Comparison of ENCODE assay signal across 28 cellular contexts in genomic region chr19:23054456-23054855, GRCh38. TPM values are rescaled to one million over a fixed set of nuclear protein-coding genes. Genes with fewer than 3 reads are reported as not detected.
"Had no signal": no experiment of that assay in that cellular context is flagged by ENCODE, and none has a peak within 500 bp of the region (broad histone marks: within the 10 kb centered on the region; RNA-seq: fewer than 3 reads in every experiment).

No MANE protein-coding gene starts in this region.

- H3K36me3 ChIP-seq: stomach, suprapubic skin, thoracic aorta, thyroid gland, tibial artery, tibial nerve, transverse colon, upper lobe of left lung, upper lobe of right lung, uterus, vagina had no signal

- H3K27me3 ChIP-seq: stomach, suprapubic skin, testis, thyroid gland, tibial artery, tibial nerve, transverse colon, upper lobe of left lung, upper lobe of right lung, uterus, vagina had no signal

- H3K4me3 Mint-ChIP-seq: stimulated activated effector memory CD8-positive, alpha-beta T cell treated with anti-CD3 and anti-CD28 coated beads, Interleukin-12 subunit alpha, Interleukin-12 subunit beta, amount 100 ng/mL, for 72 hours; stimulated activated memory B cell treated with anti-CD40 and anti-IgM and Interleukin-4, amounts not matched to agents 10 μg/mL and 1 μg/mL and 100 μg/mL, for 72 hours; stimulated activated naive B cell treated with anti-CD40 and anti-IgM and Interleukin-4, amounts not matched to agents 10 μg/mL and 1 μg/mL and 100 μg/mL, for 72 hours; stimulated activated naive CD8-positive, alpha-beta T cell treated with anti-CD3 and anti-CD28 coated beads, Interleukin-15, amount 100 ng/mL, for 72 hours; stimulated activated naive CD8-positive, alpha-beta T cell treated with anti-CD3 and anti-CD28 coated beads, Interleukin-15, Interleukin-2, amounts not matched to agents 100 ng/mL and 50 ng/mL, for 24 hours; type B pancreatic cell had no signal

- H3K4me3 ChIP-seq: stomach, suprapubic skin, testis, thoracic aorta, thyroid gland, tibial artery, tibial nerve, transverse colon, upper lobe of left lung, upper lobe of right lung, uterus, vagina had no signal

- H3K9me3 ChIP-seq: testis, thoracic aorta, thyroid gland, tibial artery, tibial nerve, upper lobe of right lung, uterus, vagina had no signal

- FAIRE-seq: urothelium cell line had no signal

- H3K36me3 Mint-ChIP-seq: stimulated activated effector memory CD8-positive, alpha-beta T cell treated with anti-CD3 and anti-CD28 coated beads, Interleukin-12 subunit alpha, Interleukin-12 subunit beta, amount 100 ng/mL, for 72 hours; stimulated activated memory B cell treated with anti-CD40 and anti-IgM and Interleukin-4, amounts not matched to agents 10 μg/mL and 1 μg/mL and 100 μg/mL, for 72 hours; stimulated activated naive B cell treated with anti-CD40 and anti-IgM and Interleukin-4, amounts not matched to agents 10 μg/mL and 1 μg/mL and 100 μg/mL, for 72 hours; type B pancreatic cell had no signal

- H3K27me3 Mint-ChIP-seq: stimulated activated memory B cell treated with anti-CD40 and anti-IgM and Interleukin-4, amounts not matched to agents 10 μg/mL and 1 μg/mL and 100 μg/mL, for 72 hours; stimulated activated naive B cell treated with anti-CD40 and anti-IgM and Interleukin-4, amounts not matched to agents 10 μg/mL and 1 μg/mL and 100 μg/mL, for 72 hours; stimulated activated naive CD8-positive, alpha-beta T cell treated with anti-CD3 and anti-CD28 coated beads, Interleukin-15, amount 100 ng/mL, for 72 hours; stimulated activated naive CD8-positive, alpha-beta T cell treated with anti-CD3 and anti-CD28 coated beads, Interleukin-15, Interleukin-2, amounts not matched to agents 100 ng/mL and 50 ng/mL, for 24 hours; type B pancreatic cell had no signal

- ATAC-seq: stimulated activated effector memory CD8-positive, alpha-beta T cell treated with anti-CD3 and anti-CD28 coated beads, Interleukin-12 subunit alpha, Interleukin-12 subunit beta, amount 100 ng/mL, for 72 hours; stimulated activated memory B cell treated with anti-CD40 and anti-IgM and Interleukin-4, amounts not matched to agents 10 μg/mL and 1 μg/mL and 100 μg/mL, for 72 hours; stimulated activated naive B cell treated with anti-CD40 and anti-IgM and Interleukin-4, amounts not matched to agents 10 μg/mL and 1 μg/mL and 100 μg/mL, for 72 hours; stimulated activated naive CD8-positive, alpha-beta T cell treated with anti-CD3 and anti-CD28 coated beads, Interleukin-15, amount 100 ng/mL, for 72 hours; stimulated activated naive CD8-positive, alpha-beta T cell treated with anti-CD3 and anti-CD28 coated beads, Interleukin-15, Interleukin-2, amounts not matched to agents 100 U/mL and 50 U/mL, for 24 hours; upper lobe of right lung had no signal

- H3K4me1 Mint-ChIP-seq: stimulated activated effector memory CD8-positive, alpha-beta T cell treated with anti-CD3 and anti-CD28 coated beads, Interleukin-12 subunit alpha, Interleukin-12 subunit beta, amount 100 ng/mL, for 72 hours; stimulated activated memory B cell treated with anti-CD40 and anti-IgM and Interleukin-4, amounts not matched to agents 10 μg/mL and 1 μg/mL and 100 μg/mL, for 72 hours; stimulated activated naive B cell treated with anti-CD40 and anti-IgM and Interleukin-4, amounts not matched to agents 10 μg/mL and 1 μg/mL and 100 μg/mL, for 72 hours; stimulated activated naive CD8-positive, alpha-beta T cell treated with anti-CD3 and anti-CD28 coated beads, Interleukin-15, amount 100 ng/mL, for 72 hours had no signal

- DNase-seq: stimulated activated CD4-positive, alpha-beta T cell treated with anti-CD3 and anti-CD28 coated beads, Interleukin-2, amount 100 ng/mL, for 48 hours; stimulated activated CD4-positive, alpha-beta T cell treated with anti-CD3 and anti-CD28 coated beads, Interleukin-4, amount 100 ng/mL, for 1 hour; stimulated activated CD4-positive, alpha-beta T cell treated with anti-CD3 and anti-CD28 coated beads, Interleukin-4, amount 100 ng/mL, for 24 hours; stimulated activated CD4-positive, alpha-beta T cell treated with anti-CD3 and anti-CD28 coated beads, Interleukin-4, amount 100 ng/mL, for 4 hours; stimulated activated CD8-positive, alpha-beta memory T cell treated with anti-CD3 and anti-CD28 coated beads, Interleukin-4, amount 100 ng/mL, for 48 hours; stimulated activated naive B cell treated with anti-CD40 and anti-IgM and Interleukin-4, amounts not matched to agents 10 μg/mL and 1 μg/mL and 100 μg/mL, for 72 hours; stimulated activated naive CD4-positive, alpha-beta T cell; stimulated activated naive CD4-positive, alpha-beta T cell treated with Interleukin-2 at 50 U/mL for 16 hours; stimulated activated naive CD8-positive, alpha-beta T cell treated with anti-CD3 and anti-CD28 coated beads, Interleukin-15, amount 100 ng/mL, for 72 hours; stimulated activated naive CD8-positive, alpha-beta T cell treated with anti-CD3 and anti-CD28 coated beads, Interleukin-15, Interleukin-2, amounts not matched to agents 100 U/mL and 50 U/mL, for 24 hours; stomach; substantia nigra; testis; thyroid gland; tibial artery; transverse colon; upper lobe of left lung; upper lobe of right lung; uterus had no signal

- H3K4me1 ChIP-seq: stomach, suprapubic skin, testis, thyroid gland, tibial artery, tibial nerve, transverse colon, upper lobe of left lung, upper lobe of right lung, uterus, vagina had no signal

- H3K27ac Mint-ChIP-seq: stimulated activated effector memory CD8-positive, alpha-beta T cell treated with anti-CD3 and anti-CD28 coated beads, Interleukin-12 subunit alpha, Interleukin-12 subunit beta, amount 100 ng/mL, for 72 hours; stimulated activated memory B cell treated with anti-CD40 and anti-IgM and Interleukin-4, amounts not matched to agents 10 μg/mL and 1 μg/mL and 100 μg/mL, for 72 hours; stimulated activated naive B cell treated with anti-CD40 and anti-IgM and Interleukin-4, amounts not matched to agents 10 μg/mL and 1 μg/mL and 100 μg/mL, for 72 hours; stimulated activated naive CD8-positive, alpha-beta T cell treated with anti-CD3 and anti-CD28 coated beads, Interleukin-15, amount 100 ng/mL, for 72 hours; stimulated activated naive CD8-positive, alpha-beta T cell treated with anti-CD3 and anti-CD28 coated beads, Interleukin-15, Interleukin-2, amounts not matched to agents 100 ng/mL and 50 ng/mL, for 24 hours; type B pancreatic cell had no signal

- H3K27ac ChIP-seq: stomach, suprapubic skin, testis, thoracic aorta, thyroid gland, tibial artery, tibial nerve, transverse colon, upper lobe of left lung, upper lobe of right lung, uterus, vagina had no signal

RNA-seq across cellular contexts. Expression of gene ZNF728, which starts 51.5 kb away (rescaled TPM):
- polyA plus RNA-seq: stomach had no signal
